ENCODE assay signal across 8 cellular contexts in the genomic region with DNA sequence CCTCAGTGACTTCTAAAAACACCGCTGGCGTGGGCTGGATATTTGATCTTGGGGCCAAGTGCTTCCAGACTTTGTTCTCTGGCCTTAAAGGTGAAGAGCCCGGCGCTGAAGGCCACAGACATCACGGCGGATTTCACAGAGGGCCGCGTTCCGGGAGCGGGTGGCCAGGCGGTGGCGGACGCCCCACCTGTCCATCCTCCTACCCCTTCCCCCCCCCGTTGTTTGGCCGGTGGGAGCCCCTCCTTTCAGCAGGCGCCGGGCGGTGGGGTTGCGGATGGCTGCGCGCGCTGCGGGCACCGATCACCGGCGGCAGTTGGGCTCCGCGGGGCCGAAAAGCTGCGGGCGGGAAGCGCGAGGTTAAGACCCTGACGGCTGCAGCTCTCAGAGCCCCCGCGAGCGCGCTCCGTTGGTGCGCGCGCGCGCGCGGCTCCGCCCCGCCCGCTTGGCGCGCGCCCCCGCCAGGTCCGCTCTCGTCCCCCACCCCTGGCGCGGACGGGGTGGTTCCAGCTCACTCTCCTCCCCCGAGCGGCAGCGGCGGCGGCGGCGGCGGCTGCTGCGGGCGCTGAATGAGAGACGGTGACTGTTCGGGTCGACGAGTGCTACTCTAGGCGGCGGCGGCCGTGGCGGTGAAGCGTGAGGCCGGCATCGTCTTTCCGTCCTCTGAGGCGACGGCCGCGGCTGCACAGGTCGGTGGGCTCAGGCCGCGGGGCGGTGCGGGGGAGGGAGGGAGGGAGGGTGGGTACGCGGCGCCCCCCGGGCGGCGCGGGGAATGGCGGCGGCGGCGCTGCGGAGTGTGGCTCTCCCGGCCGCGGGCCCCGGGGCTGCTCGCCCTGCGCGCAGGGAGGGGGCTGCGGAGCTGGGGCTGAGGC. TPM values are rescaled to one million over a fixed set of nuclear protein-coding genes. Genes with fewer than 3 reads are reported as not detected.
DNase-seq lines count a peak whose midpoint lies in the region; ATAC-seq and TF ChIP-seq lines count a peak whose summit lies in the region.

A gene with protein sequence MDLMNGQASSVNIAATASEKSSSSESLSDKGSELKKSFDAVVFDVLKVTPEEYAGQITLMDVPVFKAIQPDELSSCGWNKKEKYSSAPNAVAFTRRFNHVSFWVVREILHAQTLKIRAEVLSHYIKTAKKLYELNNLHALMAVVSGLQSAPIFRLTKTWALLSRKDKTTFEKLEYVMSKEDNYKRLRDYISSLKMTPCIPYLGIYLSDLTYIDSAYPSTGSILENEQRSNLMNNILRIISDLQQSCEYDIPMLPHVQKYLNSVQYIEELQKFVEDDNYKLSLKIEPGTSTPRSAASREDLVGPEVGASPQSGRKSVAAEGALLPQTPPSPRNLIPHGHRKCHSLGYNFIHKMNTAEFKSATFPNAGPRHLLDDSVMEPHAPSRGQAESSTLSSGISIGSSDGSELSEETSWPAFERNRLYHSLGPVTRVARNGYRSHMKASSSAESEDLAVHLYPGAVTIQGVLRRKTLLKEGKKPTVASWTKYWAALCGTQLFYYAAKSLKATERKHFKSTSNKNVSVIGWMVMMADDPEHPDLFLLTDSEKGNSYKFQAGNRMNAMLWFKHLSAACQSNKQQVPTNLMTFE (plus strand): TSS at position 511 of the 869 bp plus-strand sequence. CDS start 51,521 bp downstream, outside the sequence.

- in situ Hi-C loops in GM13977 (cut with MboI; ENCODE audit: low pct_unique_long_range_greater_than_20kb, low sequenced_read_pairs, unreplicated experiment): no loop called here

- peak; percentile 71 for DNase-seq in GM13977 (ENCODE audit: low spot score)
- DNase-seq in NCI-H1436 treated with DMSO at 0.1 percent for 48 hours (lab: John Stamatoyannopoulos, UW): peak; percentile 47
- DNase-seq in breast epithelium (ENCODE audit: low spot score in 2 of 2): peak in 1 of 2 donors; percentile 59
- DNase-seq in middle frontal gyrus (ENCODE audit: extremely low spot score, low spot score): no peak

- no peaks in the 10 kb centered on the region for H3K9me3 ChIP-seq in breast epithelium
- no peaks in the 10 kb centered on the region for H3K9me3 ChIP-seq in iPS-20b (ENCODE audit: insufficient read depth, low read depth, low read length)

- peak; percentile 66 for ATAC-seq in HG02678 (IDR thresholded peaks at IDR 0.05; ENCODE audit: unreplicated experiment)

- no peak for TF ChIP-seq POLR2A in breast epithelium (IDR thresholded peaks at IDR 0.05)

- H3K9ac ChIP-seq in iPS-20b (ENCODE audit: low read depth, low read length): peak within 1 kb of the TSS; percentile 84; the same call in 1 of the 2 replicates

- H3K27me3 ChIP-seq in breast epithelium: no peaks in the 10 kb centered on the region
- H3K27me3 ChIP-seq in iPS-20b (ENCODE audit: insufficient read depth, low read length): peaks cover 8% of the 10 kb centered on the region; the same call in 1 of the 2 replicates

- H3K36me3 ChIP-seq in breast epithelium: no peaks in the 10 kb centered on the region
- H3K36me3 ChIP-seq in iPS-20b (ENCODE audit: insufficient read depth, low read depth, low read length): no peaks in the 10 kb centered on the region

- TF ChIP-seq CTCF in GM13977 (IDR thresholded peaks at IDR 0.05; ENCODE audit: extremely low read depth, insufficient read depth, missing control alignments) (no peak), VCaP (conservative IDR thresholded peaks at IDR 0.05) (no peak), breast epithelium (IDR thresholded peaks at IDR 0.05) (no peak)

- intact Hi-C loops in breast epithelium (cut with DNase I; ENCODE audit: low total_unique reads): loop anchor here (5.0 kb wide), 1 partner anchor 1643 kb away; no protein-coding TSS in a partner anchor

- H3K4me1 ChIP-seq in breast epithelium (no peaks in the 10 kb centered on the region), iPS-20b (ENCODE audit: insufficient read depth, low read length) (peaks cover 17% of the 10 kb centered on the region; the same call in 1 of the 2 replicates)

- peak within 1 kb of the TSS; percentile 92 for H3K27ac ChIP-seq in VCaP
- H3K27ac ChIP-seq in breast epithelium: peak within 1 kb of the TSS; percentile 92 to 95
- H3K27ac ChIP-seq in iPS-20b (ENCODE audit: low read length): peak within 1 kb of the TSS; percentile 42
- H3K27ac ChIP-seq in skin epidermis: peak within 1 kb of the TSS; percentile 40 to 90 (median 84)

- H3K4me3 ChIP-seq in breast epithelium: peak within 1 kb of the TSS; percentile 88 to 97 (median 90)
- H3K4me3 ChIP-seq in iPS-20b (ENCODE audit: low read length): peak within 1 kb of the TSS; percentile 89
- peak within 1 kb of the TSS; percentile 64 to 97 (median 79) for H3K4me3 ChIP-seq in skin epidermis

RNA-seq across cellular contexts. Expression of the gene that starts here (rescaled TPM):
- total RNA-seq in breast epithelium: 10 to 100 TPM in 2 of 3 donors, 1 to 10 TPM in 1; 4.8 to 45.2 (median 43.3) TPM

Comparison
In these comparisons a context has a peak if more than half of its experiments do, and no peak if none do; other contexts are left out.
1. H3K27ac ChIP-seq: peak in every context shown above with its lines; median percentile 94 in breast epithelium; 92 in VCaP; 84 in skin epidermis; 42 in iPS-20b.